In the genomic region with DNA sequence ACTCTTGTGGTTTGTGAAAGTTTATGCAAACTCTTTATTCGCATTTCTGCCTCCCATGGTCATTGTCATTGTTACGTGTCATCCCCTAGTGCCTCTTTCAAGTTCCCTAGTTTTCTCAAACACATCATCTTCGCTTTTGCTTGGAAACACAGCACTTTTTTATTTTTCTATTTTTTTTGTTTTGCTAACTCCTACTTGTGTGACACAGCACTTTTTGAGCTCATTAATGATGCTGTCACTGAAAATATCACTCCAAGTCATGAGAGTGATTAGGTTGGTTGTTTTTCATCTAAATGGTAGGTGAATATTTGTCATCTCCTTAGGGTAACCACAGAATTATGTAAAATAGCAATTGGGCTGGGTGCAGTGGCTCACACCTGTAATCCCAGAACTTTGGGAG, we compare ENCODE assay signal across 29 cellular contexts. TPM values are rescaled to one million over a fixed set of nuclear protein-coding genes. Genes with fewer than 3 reads are reported as not detected.
"Had no signal": no experiment of that assay in that cellular context is flagged by ENCODE, and none has a peak within 500 bp of the region (broad histone marks: within the 10 kb centered on the region; RNA-seq: fewer than 3 reads in every experiment).

No MANE protein-coding gene starts in this region.

- ATAC-seq: foreskin keratinocyte; gastroesophageal sphincter; heart right ventricle; left cardiac atrium; left lung; mucosa of descending colon; naive thymus-derived CD4-positive, alpha-beta T cell; psoas muscle; right cardiac atrium; stimulated activated memory B cell treated with anti-CD40 and anti-IgM and Interleukin-4, amounts not matched to agents 10 μg/mL and 1 μg/mL and 100 μg/mL, for 72 hours; stimulated activated naive CD8-positive, alpha-beta T cell treated with anti-CD3 and anti-CD28 coated beads, Interleukin-15, Interleukin-2, amounts not matched to agents 100 U/mL and 50 U/mL, for 24 hours had no signal

- DNase-seq: dermis blood vessel endothelial cell; effector memory CD4-positive, alpha-beta T cell; foreskin keratinocyte; heart right ventricle; hippocampal formation; left cardiac atrium; left lung; mesenchymal stem cell; mucosa of descending colon; naive thymus-derived CD4-positive, alpha-beta T cell; ovary; psoas muscle; right cardiac atrium; spleen; stimulated activated CD4-positive, alpha-beta T cell treated with anti-CD3 and anti-CD28 coated beads, Interleukin-4, amount 100 ng/mL, for 4 hours; stimulated activated naive CD8-positive, alpha-beta T cell treated with anti-CD3 and anti-CD28 coated beads, Interleukin-15, Interleukin-2, amounts not matched to agents 100 U/mL and 50 U/mL, for 24 hours; substantia nigra; testis; tibial artery; upper lobe of left lung had no signal

- H3K36me3 ChIP-seq: esophagus muscularis mucosa, gastroesophageal sphincter, heart right ventricle, left lung, neural progenitor cell, ovary, spleen, tibial artery, upper lobe of left lung had no signal

- H3K27ac ChIP-seq: coronary artery, esophagus muscularis mucosa, foreskin keratinocyte, gastroesophageal sphincter, heart right ventricle, left lung, neural progenitor cell, ovary, psoas muscle, skin epidermis, spleen, testis, tibial artery, upper lobe of left lung had no signal

- H3K27ac Mint-ChIP-seq: mesothelial cell of epicardium; naive thymus-derived CD4-positive, alpha-beta T cell; nephron; neural progenitor cell; stimulated activated memory B cell treated with anti-CD40 and anti-IgM and Interleukin-4, amounts not matched to agents 10 μg/mL and 1 μg/mL and 100 μg/mL, for 72 hours had no signal

- H3K9me3 ChIP-seq: esophagus muscularis mucosa, gastroesophageal sphincter, heart right ventricle, left lung, mucosa of descending colon, ovary, psoas muscle, spleen, testis, tibial artery, upper lobe of left lung had no signal

- H3K36me3 Mint-ChIP-seq: mesothelial cell of epicardium; naive thymus-derived CD4-positive, alpha-beta T cell; stimulated activated memory B cell treated with anti-CD40 and anti-IgM and Interleukin-4, amounts not matched to agents 10 μg/mL and 1 μg/mL and 100 μg/mL, for 72 hours had no signal

- H3K4me2 ChIP-seq: neural progenitor cell had no signal

- H3K4me1 Mint-ChIP-seq: nephron; stimulated activated memory B cell treated with anti-CD40 and anti-IgM and Interleukin-4, amounts not matched to agents 10 μg/mL and 1 μg/mL and 100 μg/mL, for 72 hours had no signal

- H2AFZ ChIP-seq: neural progenitor cell had no signal

- H3K4me3 ChIP-seq: coronary artery, esophagus muscularis mucosa, gastroesophageal sphincter, heart right ventricle, left lung, mucosa of descending colon, neural progenitor cell, ovary, psoas muscle, skin epidermis, spleen, testis, tibial artery, upper lobe of left lung had no signal

- H3K4me1 ChIP-seq: esophagus muscularis mucosa, foreskin keratinocyte, heart right ventricle, neural progenitor cell, psoas muscle, testis, upper lobe of left lung had no signal

- H3K4me3 Mint-ChIP-seq: mesothelial cell of epicardium; naive thymus-derived CD4-positive, alpha-beta T cell; nephron; neural progenitor cell; stimulated activated memory B cell treated with anti-CD40 and anti-IgM and Interleukin-4, amounts not matched to agents 10 μg/mL and 1 μg/mL and 100 μg/mL, for 72 hours had no signal

- H3K9ac ChIP-seq: neural progenitor cell had no signal

- H3K9me3 Mint-ChIP-seq: mesothelial cell of epicardium; naive thymus-derived CD4-positive, alpha-beta T cell; nephron; neural progenitor cell; stimulated activated memory B cell treated with anti-CD40 and anti-IgM and Interleukin-4, amounts not matched to agents 10 μg/mL and 1 μg/mL and 100 μg/mL, for 72 hours had no signal

- H3K27me3 ChIP-seq: neural progenitor cell, ovary, testis, upper lobe of left lung had no signal

RNA-seq across cellular contexts. Expression of gene CLDN3, which starts 42.1 kb away (rescaled TPM):
- total RNA-seq: fibroblast of lung; foreskin keratinocyte; heart right ventricle; left cardiac atrium; naive thymus-derived CD4-positive, alpha-beta T cell; right cardiac atrium; spleen had no signal
